In genomic region chr4:74969507-74970474, GRCh38 we compare ENCODE assay signal across 10 cellular contexts. TPM values are rescaled to one million over a fixed set of nuclear protein-coding genes. Genes with fewer than 3 reads are reported as not detected.
A peak's percentile ranks its signal among the peaks of the same experiment; 100 is the strongest.
DNase-seq lines count a peak whose midpoint lies in the region; ATAC-seq and TF ChIP-seq lines count a peak whose summit lies in the region.
"Had no signal": no experiment of that assay in that cellular context is flagged by ENCODE, and none has a peak within 500 bp of the region (broad histone marks: within the 10 kb centered on the region; RNA-seq: fewer than 3 reads in every experiment).

No MANE protein-coding gene starts in this region.

- H3K27me3 Mint-ChIP-seq in type B pancreatic cell, result no peaks in the 10 kb centered on the region

- no peak overlapping the region for H3K4me3 Mint-ChIP-seq in type B pancreatic cell

- H3K4me3 ChIP-seq in cardiac fibroblast (replicated peaks in 1 of 2; ENCODE audit: low read depth in 2 of 2, low read length in 2 of 2), result no peak overlapping the region

- TF ChIP-seq CTCF in cardiac fibroblast (IDR thresholded peaks at IDR 0.05; ENCODE audit: low read depth, low read length) (peak; percentile 18), type B pancreatic cell (conservative IDR thresholded peaks at IDR 0.05) (peak; percentile 34)

- ATAC-seq in left colon, result peak; percentile 76
- no peak for ATAC-seq in GM21381 (IDR thresholded peaks at IDR 0.05; ENCODE audit: unreplicated experiment)

- no peaks in the 10 kb centered on the region for H3K9me3 Mint-ChIP-seq in type B pancreatic cell

- no peak overlapping the region for H3K27ac Mint-ChIP-seq in type B pancreatic cell

- intact Hi-C loops in left colon (cut with DNase I, micrococcal nuclease), result no loop called here

- H3K4me1 Mint-ChIP-seq in type B pancreatic cell (ENCODE audit: unreplicated experiment), result peaks cover 10% of the 10 kb centered on the region

- H3K36me3 Mint-ChIP-seq in type B pancreatic cell, result no peaks in the 10 kb centered on the region

- DNase-seq in NCI-H1694 (lab: John Stamatoyannopoulos, UW), result peak; percentile 40
- DNase-seq in cardiac fibroblast (ENCODE audit: low read depth in 2 of 2), result peak in 1 of 2 donors; percentile 2
- DNase-seq in left colon, result no peak
- DNase-seq in type B pancreatic cell (ENCODE audit: extremely low spot score, unreplicated experiment), result no peak
- DNase-seq in SKM-1 treated with dmso at 0.1 percent for 144 hours (lab: John Stamatoyannopoulos, UW; ENCODE audit: unreplicated experiment), result no peak
- no peak for DNase-seq in NOMO-1 (lab: John Stamatoyannopoulos, UW; ENCODE audit: unreplicated experiment in 2 of 2)
- DNase-seq: activated CD4-positive, alpha-beta T cell treated with anti-CD3 and anti-CD28 coated beads for 4 hours; activated gamma-delta T cell treated with Interleukin-2 at 50 U/mL for 16 hours; NCI-H2107 had no signal

RNA-seq across cellular contexts. Expression of gene PARM1, which starts 36.9 kb away (rescaled TPM):
- total RNA-seq in left colon, result 100 to 1,000 TPM; 266 to 282 TPM
- total RNA-seq in type B pancreatic cell (ENCODE audit: low replicate concordance), result 17.9 and 22.4 TPM in 2 replicates

Comparison
In these comparisons a context has a peak if more than half of its experiments do, and no peak if none do; other contexts are left out.
1. RNA of gene PARM1, which starts 36.9 kb away (total RNA-seq): 266 to 282 TPM in left colon; 17.9 to 22.4 TPM in type B pancreatic cell; every median in the first group is over 10 times any median in the second.